1 cellular context compared by ENCODE assay signal in genomic region chr7:154913645-154914579, GRCh38.
TF ChIP-seq lines count a peak whose summit lies in the region.

No MANE protein-coding gene starts in this region.

TF ChIP-seq in GM23338, 12 proteins besides CTCF, POLR2A, EP300 and RAD21 (continued from another document):
- TF ChIP-seq ZNF462 (CRISPR knock-in tag; IDR thresholded peaks at IDR 0.05) (no peak), ETS1 (IDR thresholded peaks at IDR 0.05) (no peak), STAT1 (IDR thresholded peaks at IDR 0.05; ENCODE audit: unreplicated experiment) (no peak), ZNF331 (CRISPR knock-in tag; IDR thresholded peaks at IDR 0.05; ENCODE audit: low read depth) (no peak), CREB1 (CRISPR knock-in tag; IDR thresholded peaks at IDR 0.05; ENCODE audit: low read depth) (no peak), JUNB (IDR thresholded peaks at IDR 0.05; ENCODE audit: unreplicated experiment) (no peak), NANOG (IDR thresholded peaks at IDR 0.05; ENCODE audit: borderline replicate concordance) (no peak), ZNF114 (CRISPR knock-in tag; IDR thresholded peaks at IDR 0.05) (no peak), EZH2phosphoT487 (IDR thresholded peaks at IDR 0.05; ENCODE audit: unreplicated experiment) (no peak), EZH2 (IDR thresholded peaks at IDR 0.05; ENCODE audit: low read depth, unreplicated experiment) (no peak)
TF ChIP-seq in GM23338: peak in this region for 0.
